ENCODE assay signal across 17 cellular contexts in genomic region chr1:170071378-170071777, GRCh38. TPM values are rescaled to one million over a fixed set of nuclear protein-coding genes. Genes with fewer than 3 reads are reported as not detected.
DNase-seq lines count a peak whose midpoint lies in the region; ATAC-seq, FAIRE-seq and TF ChIP-seq lines count a peak whose summit lies in the region.
"Had no signal": no experiment of that assay in that cellular context is flagged by ENCODE, and none has a peak within 500 bp of the region (broad histone marks: within the 10 kb centered on the region; RNA-seq: fewer than 3 reads in every experiment).

No MANE protein-coding gene starts in this region.

- peaks cover 48 to 85% (median 76%) of the 10 kb centered on the region in 4 donors for H3K4me1 Mint-ChIP-seq in CD4-positive, CD25-positive, alpha-beta regulatory T cell
- peaks cover 57% of the 10 kb centered on the region for H3K4me1 Mint-ChIP-seq in activated T-helper 17 cell treated with anti-CD3 and anti-CD28 coated beads, Interleukin-2, amount 50 U/mL, for 72 hours

- H3F3A ChIP-seq in neural cell (ENCODE audit: insufficient read depth, low read length, poor library complexity, severe bottlenecking) = peaks cover 6% of the 10 kb centered on the region

- no peak overlapping the region for H3K27ac ChIP-seq in CD4-positive, CD25-positive, alpha-beta regulatory T cell (ENCODE audit: insufficient read depth, low read length, poor library complexity, severe bottlenecking)
- no peak overlapping the region for H3K27ac ChIP-seq in neural cell (ENCODE audit: low read length)
- H3K27ac ChIP-seq: KMS-11, PC-9 had no signal

- peak overlapping the region in 2 of 4 donors; percentile 33 to 79 for H3K4me3 Mint-ChIP-seq in CD4-positive, CD25-positive, alpha-beta regulatory T cell
- peak overlapping the region; percentile 51 for H3K4me3 Mint-ChIP-seq in activated T-helper 17 cell treated with anti-CD3 and anti-CD28 coated beads, Interleukin-2, amount 50 U/mL, for 72 hours
- H3K4me3 Mint-ChIP-seq: GM23338, HFFc6 had no signal

- FAIRE-seq in GM18507 (lab: Jason Lieb, UNC) = peak; percentile 74

- H2AFZ ChIP-seq in neural cell (ENCODE audit: low read depth, low read length) = no peak overlapping the region
- H2AFZ ChIP-seq: GM23338, PC-9 had no signal

- no peaks in the 10 kb centered on the region for H3K27me3 Mint-ChIP-seq in CD4-positive, CD25-positive, alpha-beta regulatory T cell
- H3K27me3 Mint-ChIP-seq in activated T-helper 17 cell treated with anti-CD3 and anti-CD28 coated beads, Interleukin-2, amount 50 U/mL, for 72 hours = no peaks in the 10 kb centered on the region

- no peak overlapping the region for H3K9ac ChIP-seq in neural cell (ENCODE audit: low read length)
- H3K9ac ChIP-seq: KMS-11 had no signal

- H3K4me3 ChIP-seq in CD4-positive, CD25-positive, alpha-beta regulatory T cell (ENCODE audit: low read depth, low read length) = peak overlapping the region; percentile 22
- peak overlapping the region; percentile 86 for H3K4me3 ChIP-seq in neural cell (ENCODE audit: low read length)
- H3K4me3 ChIP-seq: GM23338, PC-9 had no signal

- H3K9me3 Mint-ChIP-seq in CD4-positive, CD25-positive, alpha-beta regulatory T cell = no peaks in the 10 kb centered on the region
- peaks cover 9% of the 10 kb centered on the region for H3K9me3 Mint-ChIP-seq in activated T-helper 17 cell treated with anti-CD3 and anti-CD28 coated beads, Interleukin-2, amount 50 U/mL, for 72 hours
- H3K9me3 Mint-ChIP-seq: GM23338, HFFc6 had no signal

- H3K79me2 ChIP-seq in neural cell (replicated peaks; ENCODE audit: insufficient read depth, low read length) = peaks cover 77% of the 10 kb centered on the region

- no peaks in the 10 kb centered on the region for H3K9me3 ChIP-seq in CD4-positive, CD25-positive, alpha-beta regulatory T cell (ENCODE audit: control insufficient read depth in 2 of 2, low read length in 2 of 2)
- H3K9me3 ChIP-seq in neural cell (ENCODE audit: low read length) = peaks cover 12% of the 10 kb centered on the region
- H3K9me3 ChIP-seq: BE2C had no signal

- no peak for TF ChIP-seq RAD21 in neural cell (conservative IDR thresholded peaks at IDR 0.05)

- peaks cover 48% of the 10 kb centered on the region for H3K4me1 ChIP-seq in CD4-positive, CD25-positive, alpha-beta regulatory T cell (ENCODE audit: control insufficient read depth, insufficient read depth, low read length, poor library complexity, severe bottlenecking)
- H3K4me1 ChIP-seq: BE2C had no signal

- no peak for DNase-seq in CD4-positive, CD25-positive, alpha-beta regulatory T cell
- DNase-seq in GM18507 (ENCODE audit: extremely low spot score, insufficient read length, low read depth) = no peak
- DNase-seq in H4 (ENCODE audit: low spot score) = no peak
- DNase-seq: BE2C; COR-L47; HFFc6; NCI-H1417 treated with DMSO at 0.1 percent for 48 hours; NCI-H2029; NCI-H524; NK-92 treated with Interleukin-12 subunit alpha and Interleukin-12 subunit beta, amount 100 ng/mL, for 24 hours; PC-9 had no signal

- no peak for TF ChIP-seq CTCF in neural cell (IDR thresholded peaks at IDR 0.05; ENCODE audit: poor library complexity, severe bottlenecking)

- no peak for ATAC-seq in CD4-positive, CD25-positive, alpha-beta regulatory T cell (ENCODE audit: low read depth in 2 of 2)
- no peak for ATAC-seq in activated T-helper 17 cell treated with anti-CD3 and anti-CD28 coated beads, Interleukin-2, amount 50 U/mL, for 72 hours (replicated peaks)
- ATAC-seq in GM21825 (IDR thresholded peaks at IDR 0.05; ENCODE audit: unreplicated experiment) (no peak), HG02588 (IDR thresholded peaks at IDR 0.05; ENCODE audit: unreplicated experiment) (no peak)
- ATAC-seq: GM23338 had no signal

- no peaks in the 10 kb centered on the region for H3K36me3 Mint-ChIP-seq in CD4-positive, CD25-positive, alpha-beta regulatory T cell
- peaks cover 9% of the 10 kb centered on the region for H3K36me3 Mint-ChIP-seq in activated T-helper 17 cell treated with anti-CD3 and anti-CD28 coated beads, Interleukin-2, amount 50 U/mL, for 72 hours (ENCODE audit: low read depth)

- H3K36me3 ChIP-seq in CD4-positive, CD25-positive, alpha-beta regulatory T cell (ENCODE audit: control insufficient read depth, insufficient read depth, low read length) = no peaks in the 10 kb centered on the region
- H3K36me3 ChIP-seq in neural cell (ENCODE audit: insufficient read depth, low read length) = no peaks in the 10 kb centered on the region
- H3K36me3 ChIP-seq: BE2C had no signal

- H3K27ac Mint-ChIP-seq in CD4-positive, CD25-positive, alpha-beta regulatory T cell = no peak overlapping the region
- no peak overlapping the region for H3K27ac Mint-ChIP-seq in activated T-helper 17 cell treated with anti-CD3 and anti-CD28 coated beads, Interleukin-2, amount 50 U/mL, for 72 hours
- H3K27ac Mint-ChIP-seq: GM23338, HFFc6 had no signal

- H3K4me2 ChIP-seq in neural cell (ENCODE audit: low read length) = peak overlapping the region; percentile 95
- H3K4me2 ChIP-seq: GM23338, KMS-11, PC-9 had no signal

- H3K27me3 ChIP-seq in CD4-positive, CD25-positive, alpha-beta regulatory T cell (ENCODE audit: control insufficient read depth, insufficient read depth, low read length) = no peaks in the 10 kb centered on the region
- H3K27me3 ChIP-seq in neural cell (ENCODE audit: insufficient read depth, low read depth, low read length) = no peaks in the 10 kb centered on the region
- H3K27me3 ChIP-seq: BE2C had no signal

- no peaks in the 10 kb centered on the region for H3K9me2 ChIP-seq in neural cell (ENCODE audit: insufficient read depth, low read length)

- TF ChIP-seq EP300 in neural cell (conservative IDR thresholded peaks at IDR 0.05; ENCODE audit: poor library complexity, severe bottlenecking) = no peak

- H4K20me1 ChIP-seq in neural cell (ENCODE audit: insufficient read depth) = no peaks in the 10 kb centered on the region

TF ChIP-seq in neural cell, 6 proteins besides CTCF, POLR2A, EP300 and RAD21:
- TF ChIP-seq SMC3 (conservative IDR thresholded peaks at IDR 0.05; ENCODE audit: poor library complexity) = no peak
- no peak for TF ChIP-seq EZH2 (IDR thresholded peaks at IDR 0.05; ENCODE audit: borderline replicate concordance, insufficient read depth, low read length, poor library complexity, severe bottlenecking)
- no peak for TF ChIP-seq MXI1 (conservative IDR thresholded peaks at IDR 0.05; ENCODE audit: poor library complexity, severe bottlenecking)
- TF ChIP-seq POLR2AphosphoS5 (IDR thresholded peaks at IDR 0.05) = no peak
- no peak for TF ChIP-seq TAF1 (IDR thresholded peaks at IDR 0.05; ENCODE audit: low read depth)
- no peak for TF ChIP-seq REST (IDR thresholded peaks at IDR 0.05; ENCODE audit: borderline replicate concordance)

RNA-seq across cellular contexts. Expression of gene KIFAP3, which starts 3.1 kb away (rescaled TPM):
- 17.8 TPM for total RNA-seq in CD4-positive, CD25-positive, alpha-beta regulatory T cell
- polyA plus RNA-seq in CD4-positive, CD25-positive, alpha-beta regulatory T cell = 10 to 100 TPM; 12.8 to 21.9 (median 19.8) TPM
- 10 to 100 TPM; 26.4 to 32.6 TPM for total RNA-seq in activated T-helper 17 cell treated with anti-CD3 and anti-CD28 coated beads, Interleukin-2, amount 50 U/mL, for 72 hours
- polyA plus RNA-seq in neural cell = 252 and 256 TPM in 2 replicates
- polyA minus RNA-seq in neural cell = 332 and 362 TPM in 2 replicates
- total RNA-seq in H4 (2014; rRNA removed; shearing (Covaris generic)) = 12.3 and 17.0 TPM in 2 replicates
